ENCODE assay signal across 17 cellular contexts in the genomic region with DNA sequence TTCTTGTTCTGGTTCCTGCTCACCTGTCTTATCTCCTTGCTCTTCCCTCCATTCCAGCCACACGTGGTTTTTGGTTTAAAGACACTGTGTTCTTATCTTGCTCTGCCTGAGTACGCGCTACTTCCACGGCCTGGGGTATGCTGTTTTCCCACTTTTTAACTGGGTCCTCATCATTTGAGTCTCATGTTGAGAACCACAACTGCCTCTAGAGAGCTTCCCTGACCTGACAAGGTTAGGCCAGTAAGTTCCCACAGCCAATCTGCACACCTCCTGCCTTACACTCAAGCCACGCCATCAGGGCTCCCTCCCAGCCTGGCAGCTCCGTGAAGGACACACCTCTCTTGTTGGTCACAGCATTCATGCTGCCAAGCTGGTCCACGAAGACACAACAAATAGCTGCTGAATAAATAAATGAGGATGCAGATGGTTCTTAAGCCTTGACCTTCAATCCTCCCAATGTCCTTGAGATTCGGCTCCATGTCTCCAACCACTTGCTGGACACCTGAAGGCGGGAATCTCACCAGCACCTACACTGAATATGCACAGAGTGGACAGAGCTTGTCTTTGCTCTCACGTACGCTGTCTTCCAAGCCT.
A peak's percentile ranks its signal among the peaks of the same experiment; 100 is the strongest.
DNase-seq lines count a peak whose midpoint lies in the region; ATAC-seq and TF ChIP-seq lines count a peak whose summit lies in the region.
"Had no signal": no experiment of that assay in that cellular context is flagged by ENCODE, and none has a peak within 500 bp of the region (broad histone marks: within the 10 kb centered on the region; RNA-seq: fewer than 3 reads in every experiment).

No MANE protein-coding gene starts in this region.

- no peaks in the 10 kb centered on the region for H3K9me3 Mint-ChIP-seq in CD4-positive, alpha-beta T cell
- no peaks in the 10 kb centered on the region for H3K9me3 Mint-ChIP-seq in activated T-helper 1 cell treated with anti-CD3 and anti-CD28 coated beads, Interleukin-12 subunit alpha, Interleukin-12 subunit beta, Interleukin-2, Interleukin-4 antibody, amounts not matched to agents 30 ng/mL and 10 ng/mL and 1 ng/mL, durations not matched to agents 14 hours and 24 hours and 36 hours
- no peaks in the 10 kb centered on the region for H3K9me3 Mint-ChIP-seq in memory B cell
- H3K9me3 Mint-ChIP-seq: CD14-positive monocyte had no signal

- BruUV-seq in A673 (replicated peaks; lab: Mats Ljungman, UMichigan) = no TSS peak

- H3K4me3 ChIP-seq in A673 (ENCODE audit: low read depth, low read length, poor library complexity, severe bottlenecking) (no peak overlapping the region), Peyer's patch (no peak overlapping the region)
- H3K4me3 ChIP-seq: adrenal gland, transverse colon had no signal

- peaks cover 87% of the 10 kb centered on the region for H3K36me3 Mint-ChIP-seq in CD4-positive, alpha-beta T cell (ENCODE audit: low read depth)
- peaks cover 52% of the 10 kb centered on the region for H3K36me3 Mint-ChIP-seq in activated T-helper 1 cell treated with anti-CD3 and anti-CD28 coated beads, Interleukin-12 subunit alpha, Interleukin-12 subunit beta, Interleukin-2, Interleukin-4 antibody, amounts not matched to agents 30 ng/mL and 10 ng/mL and 1 ng/mL, durations not matched to agents 14 hours and 24 hours and 36 hours (ENCODE audit: low read depth)
- peaks cover 19% of the 10 kb centered on the region for H3K36me3 Mint-ChIP-seq in memory B cell

- DNase-seq in A673 (ENCODE audit: low spot score) (no peak), memory B cell (ENCODE audit: low spot score in 2 of 2) (no peak), UCSD-AML1 (lab: John Stamatoyannopoulos, UW; ENCODE audit: unreplicated experiment) (no peak), GDM1 (lab: John Stamatoyannopoulos, UW) (no peak), Peyer's patch (no peak)
- DNase-seq in CD4-positive, alpha-beta T cell = no peak
- no peak for DNase-seq in activated T-helper 1 cell treated with anti-CD3 and anti-CD28 coated beads, Interleukin-12 subunit alpha, Interleukin-12 subunit beta, Interleukin-2, Interleukin-4 antibody, amounts not matched to agents 30 ng/mL and 10 ng/mL and 1 ng/mL, durations not matched to agents 14 hours and 24 hours and 36 hours (ENCODE audit: low spot score)
- DNase-seq: activated CD4-positive, alpha-beta T cell treated with anti-CD3 and anti-CD28 coated beads, Interleukin-2, amount 50 U/mL, for 1 hour; EL; glutamatergic neuron; kidney; NCI-H146; transverse colon had no signal

- H3K4me1 ChIP-seq in A673 (ENCODE audit: insufficient read depth, low read length, poor library complexity, severe bottlenecking) (peaks cover 56% of the 10 kb centered on the region), Peyer's patch (peaks cover 0 to 29% (median 5%) of the 10 kb centered on the region in 4 donors)

- H3K4me1 Mint-ChIP-seq in CD4-positive, alpha-beta T cell (ENCODE audit: low read depth) = peaks cover 95% of the 10 kb centered on the region
- peaks cover 69% of the 10 kb centered on the region for H3K4me1 Mint-ChIP-seq in activated T-helper 1 cell treated with anti-CD3 and anti-CD28 coated beads, Interleukin-12 subunit alpha, Interleukin-12 subunit beta, Interleukin-2, Interleukin-4 antibody, amounts not matched to agents 30 ng/mL and 10 ng/mL and 1 ng/mL, durations not matched to agents 14 hours and 24 hours and 36 hours (ENCODE audit: low read depth)
- peaks cover 47% of the 10 kb centered on the region for H3K4me1 Mint-ChIP-seq in memory B cell

- peaks cover 36% of the 10 kb centered on the region for H3K36me3 ChIP-seq in A673 (ENCODE audit: insufficient read depth, low read length, poor library complexity, severe bottlenecking)
- no peaks in the 10 kb centered on the region for H3K36me3 ChIP-seq in Peyer's patch
- H3K36me3 ChIP-seq: adrenal gland, transverse colon had no signal

- TF ChIP-seq POLR2A in Peyer's patch (IDR thresholded peaks at IDR 0.05) = no peak

- H3K4me3 Mint-ChIP-seq in CD4-positive, alpha-beta T cell = peak overlapping the region; percentile 65
- no peak overlapping the region for H3K4me3 Mint-ChIP-seq in activated T-helper 1 cell treated with anti-CD3 and anti-CD28 coated beads, Interleukin-12 subunit alpha, Interleukin-12 subunit beta, Interleukin-2, Interleukin-4 antibody, amounts not matched to agents 30 ng/mL and 10 ng/mL and 1 ng/mL, durations not matched to agents 14 hours and 24 hours and 36 hours
- no peak overlapping the region for H3K4me3 Mint-ChIP-seq in memory B cell
- H3K4me3 Mint-ChIP-seq: CD14-positive monocyte had no signal

- H3K27me3 ChIP-seq in A673 (replicated peaks; ENCODE audit: insufficient read depth, low read depth, low read length, poor library complexity) (no peaks in the 10 kb centered on the region), Peyer's patch (no peaks in the 10 kb centered on the region)
- H3K27me3 ChIP-seq in CD4-positive, alpha-beta T cell (ENCODE audit: control insufficient read depth, insufficient read depth, low read length) = no peaks in the 10 kb centered on the region
- H3K27me3 ChIP-seq: adrenal gland, transverse colon had no signal

- peak overlapping the region; percentile 80 for H3K27ac Mint-ChIP-seq in CD4-positive, alpha-beta T cell
- peak overlapping the region; percentile 87 for H3K27ac Mint-ChIP-seq in activated T-helper 1 cell treated with anti-CD3 and anti-CD28 coated beads, Interleukin-12 subunit alpha, Interleukin-12 subunit beta, Interleukin-2, Interleukin-4 antibody, amounts not matched to agents 30 ng/mL and 10 ng/mL and 1 ng/mL, durations not matched to agents 14 hours and 24 hours and 36 hours
- peak overlapping the region; percentile 49 for H3K27ac Mint-ChIP-seq in memory B cell
- H3K27ac Mint-ChIP-seq: progenitor cell of endocrine pancreas had no signal

- no peaks in the 10 kb centered on the region for H3K27me3 Mint-ChIP-seq in CD4-positive, alpha-beta T cell
- H3K27me3 Mint-ChIP-seq in activated T-helper 1 cell treated with anti-CD3 and anti-CD28 coated beads, Interleukin-12 subunit alpha, Interleukin-12 subunit beta, Interleukin-2, Interleukin-4 antibody, amounts not matched to agents 30 ng/mL and 10 ng/mL and 1 ng/mL, durations not matched to agents 14 hours and 24 hours and 36 hours (ENCODE audit: insufficient read depth) = no peaks in the 10 kb centered on the region
- no peaks in the 10 kb centered on the region for H3K27me3 Mint-ChIP-seq in memory B cell
- H3K27me3 Mint-ChIP-seq: progenitor cell of endocrine pancreas had no signal

- CTCF ChIA-PET in A673 (lab: Charles Lee) = no interaction called here
- CTCF ChIA-PET in CD4-positive, alpha-beta T cell (lab: Charles Lee) = interaction anchor here (1.7 to 1.8 kb wide), 2 partner anchors 11 to 47 kb away, joined by 4 read pairs; no protein-coding TSS in a partner anchor

- peak overlapping the region; percentile 9 for H3K27ac ChIP-seq in A673 (ENCODE audit: low read depth, low read length, poor library complexity, severe bottlenecking)
- no peak overlapping the region for H3K27ac ChIP-seq in CD4-positive, alpha-beta T cell (ENCODE audit: low read depth, low read length)
- H3K27ac ChIP-seq in Peyer's patch = peak overlapping the region in 2 of 4 donors; percentile 20 to 70
- H3K27ac ChIP-seq: KMS-11, transverse colon had no signal

- no peaks in the 10 kb centered on the region for H3K9me3 ChIP-seq in A673 (ENCODE audit: low read depth, low read length, poor library complexity, severe bottlenecking)
- no peaks in the 10 kb centered on the region for H3K9me3 ChIP-seq in CD4-positive, alpha-beta T cell (ENCODE audit: control insufficient read depth, low read length)
- no peaks in the 10 kb centered on the region for H3K9me3 ChIP-seq in Peyer's patch
- H3K9me3 ChIP-seq: adrenal gland, transverse colon had no signal

- POLR2A ChIA-PET in A673 (lab: Charles Lee; ENCODE audit: low non-redundant PET) = no interaction called here
- POLR2A ChIA-PET in CD4-positive, alpha-beta T cell (lab: Charles Lee) = interaction anchor here (0.7 to 1.6 kb wide), 3 partner anchors 11 to 22 kb away, joined by 3 to 5 read pairs (median 3); no protein-coding TSS in a partner anchor

- ATAC-seq in CD4-positive, alpha-beta T cell (ENCODE audit: poor library complexity) = no peak
- no peak for ATAC-seq in memory B cell (ENCODE audit: low read depth)

- no peak for TF ChIP-seq CTCF in A673 (conservative IDR thresholded peaks at IDR 0.05; ENCODE audit: low read depth, low read length)
- TF ChIP-seq CTCF in CD4-positive, alpha-beta T cell (IDR thresholded peaks at IDR 0.05) = no peak
- no peak for TF ChIP-seq CTCF in Peyer's patch (IDR thresholded peaks at IDR 0.05)

- intact Hi-C loops in A673 (cut with micrococcal nuclease; ENCODE audit: unreplicated experiment) = no loop called here
- intact Hi-C loops in CD4-positive, alpha-beta T cell (cut with DNase I, micrococcal nuclease) = no loop called here
- intact Hi-C loops in activated T-helper 1 cell treated with anti-CD3 and anti-CD28 coated beads, Interleukin-12 subunit alpha, Interleukin-12 subunit beta, Interleukin-2, Interleukin-4 antibody, amounts not matched to agents 30 ng/mL and 10 ng/mL and 1 ng/mL, durations not matched to agents 14 hours and 24 hours and 36 hours (cut with micrococcal nuclease) = no loop called here
